Comparison of ENCODE assay signal across 12 cellular contexts in the genomic region with DNA sequence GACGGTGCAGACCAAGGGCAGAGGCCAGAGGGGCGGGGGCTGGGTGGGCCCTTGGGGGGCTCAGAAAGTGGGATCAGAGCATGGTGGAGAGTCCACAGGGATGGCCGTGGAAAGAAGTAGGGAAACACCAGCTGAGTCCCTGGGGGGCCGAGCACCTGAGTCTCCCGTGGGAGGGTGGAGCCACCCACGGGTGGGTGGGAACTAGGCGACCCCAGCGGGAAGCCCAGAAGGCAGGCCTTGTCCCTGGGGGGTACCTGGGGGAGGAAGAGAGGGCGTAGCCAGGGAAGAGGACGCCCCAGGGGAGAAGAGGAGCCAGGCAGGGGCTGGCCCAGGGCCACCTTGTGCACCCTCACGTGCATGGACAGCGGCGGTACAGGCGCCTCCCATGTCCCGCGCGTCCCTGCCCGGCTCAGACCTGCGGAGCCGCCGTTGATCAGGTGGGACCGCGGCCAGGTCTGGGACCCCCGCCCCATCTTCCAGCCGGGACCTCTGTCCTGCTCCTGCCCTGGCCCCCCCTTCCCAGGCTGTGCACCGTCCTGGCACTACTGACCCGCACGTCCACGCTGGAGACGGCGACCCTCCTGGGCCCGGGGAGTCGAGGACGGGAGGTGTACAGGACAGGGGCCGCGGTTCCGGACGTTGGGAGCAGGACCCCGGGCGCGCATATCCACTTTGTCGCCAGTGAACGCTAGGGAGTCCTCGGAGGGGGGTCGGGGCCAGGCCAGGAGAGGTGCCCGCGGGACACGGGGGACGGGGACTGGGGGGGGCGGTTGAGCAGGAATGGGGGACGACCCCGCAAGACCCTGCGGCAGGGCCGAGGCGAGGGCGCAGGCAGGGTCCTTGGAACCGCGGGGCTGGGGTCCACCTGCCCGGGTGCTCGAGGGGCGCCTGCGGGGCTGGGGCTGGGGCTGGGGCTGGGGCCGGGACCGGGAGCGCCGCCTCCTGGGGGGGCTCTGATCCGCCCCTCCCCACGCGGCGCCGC. TPM values are rescaled to one million over a fixed set of nuclear protein-coding genes. Genes with fewer than 3 reads are reported as not detected.
DNase-seq lines count a peak whose midpoint lies in the region; TF ChIP-seq lines count a peak whose summit lies in the region.
"Had no signal": no experiment of that assay in that cellular context is flagged by ENCODE, and none has a peak within 500 bp of the region (broad histone marks: within the 10 kb centered on the region; RNA-seq: fewer than 3 reads in every experiment).

No MANE protein-coding gene starts in this region.

- H3K36me3 Mint-ChIP-seq in T-helper 1 cell treated with Interleukin-12 subunit alpha and Interleukin-12 subunit beta and Interleukin-4 antibody, amounts not matched to agents 30 μg/mL and 1 μg/mL, for 36 hours (ENCODE audit: low read depth) = peaks cover 15% of the 10 kb centered on the region
- peaks cover 40% of the 10 kb centered on the region for H3K36me3 Mint-ChIP-seq in dendritic cell treated with granulocyte-macrophage colony-stimulating factor and Interleukin-4, amounts not matched to agents 40 ng/mL and 50 ng/mL, for 4 days (ENCODE audit: low read depth)
- H3K36me3 Mint-ChIP-seq in endothelial cell (ENCODE audit: low read depth, unreplicated experiment) = peaks cover 15% of the 10 kb centered on the region

- no peak overlapping the region for H3K9ac ChIP-seq in HUES6 (ENCODE audit: low read length)
- H3K9ac ChIP-seq in smooth muscle cell (ENCODE audit: low read depth) = no peak overlapping the region

- H3K4me1 Mint-ChIP-seq in T-helper 1 cell treated with Interleukin-12 subunit alpha and Interleukin-12 subunit beta and Interleukin-4 antibody, amounts not matched to agents 30 μg/mL and 1 μg/mL, for 36 hours (ENCODE audit: low read depth) = peaks cover 27% of the 10 kb centered on the region
- H3K4me1 Mint-ChIP-seq in dendritic cell treated with granulocyte-macrophage colony-stimulating factor and Interleukin-4, amounts not matched to agents 40 ng/mL and 50 ng/mL, for 4 days (ENCODE audit: low read depth) = peaks cover 47% of the 10 kb centered on the region
- peaks cover 29% of the 10 kb centered on the region for H3K4me1 Mint-ChIP-seq in endothelial cell (ENCODE audit: unreplicated experiment)

- H3K27ac ChIP-seq in HUES6 (ENCODE audit: low read depth, low read length) (no peak overlapping the region), smooth muscle cell (ENCODE audit: low read depth) (no peak overlapping the region)
- H3K27ac ChIP-seq: testis had no signal

- H3K27me3 ChIP-seq in HUES6 (ENCODE audit: control insufficient read depth, insufficient read depth, low read length) = peaks cover 18% of the 10 kb centered on the region
- no peaks in the 10 kb centered on the region for H3K27me3 ChIP-seq in smooth muscle cell (ENCODE audit: low read depth)
- H3K27me3 ChIP-seq in HAP-1 (ENCODE audit: low read depth) = no peaks in the 10 kb centered on the region
- H3K27me3 ChIP-seq: testis had no signal

- H3K27ac Mint-ChIP-seq in T-helper 1 cell treated with Interleukin-12 subunit alpha and Interleukin-12 subunit beta and Interleukin-4 antibody, amounts not matched to agents 30 μg/mL and 1 μg/mL, for 36 hours = peak overlapping the region; percentile 15
- H3K27ac Mint-ChIP-seq in dendritic cell treated with granulocyte-macrophage colony-stimulating factor and Interleukin-4, amounts not matched to agents 40 ng/mL and 50 ng/mL, for 4 days = no peak overlapping the region
- H3K27ac Mint-ChIP-seq in endothelial cell (ENCODE audit: unreplicated experiment) = no peak overlapping the region

- intact Hi-C loops in dendritic cell treated with granulocyte-macrophage colony-stimulating factor and Interleukin-4, amounts not matched to agents 40 ng/mL and 50 ng/mL, for 4 days (cut with micrococcal nuclease) = loop anchor here (5.0 kb wide), 1 partner anchor 162 kb away; no protein-coding TSS in a partner anchor

- H3K4me3 Mint-ChIP-seq in T-helper 1 cell treated with Interleukin-12 subunit alpha and Interleukin-12 subunit beta and Interleukin-4 antibody, amounts not matched to agents 30 μg/mL and 1 μg/mL, for 36 hours = no peak overlapping the region
- H3K4me3 Mint-ChIP-seq in dendritic cell treated with granulocyte-macrophage colony-stimulating factor and Interleukin-4, amounts not matched to agents 40 ng/mL and 50 ng/mL, for 4 days = peak overlapping the region; percentile 49
- no peak overlapping the region for H3K4me3 Mint-ChIP-seq in endothelial cell (ENCODE audit: unreplicated experiment)
- H3K4me3 Mint-ChIP-seq: CD8-positive, alpha-beta T cell had no signal

- no peaks in the 10 kb centered on the region for H3K27me3 Mint-ChIP-seq in T-helper 1 cell treated with Interleukin-12 subunit alpha and Interleukin-12 subunit beta and Interleukin-4 antibody, amounts not matched to agents 30 μg/mL and 1 μg/mL, for 36 hours (ENCODE audit: low read depth)
- H3K27me3 Mint-ChIP-seq in dendritic cell treated with granulocyte-macrophage colony-stimulating factor and Interleukin-4, amounts not matched to agents 40 ng/mL and 50 ng/mL, for 4 days = peaks cover 19% of the 10 kb centered on the region
- H3K27me3 Mint-ChIP-seq in endothelial cell (ENCODE audit: unreplicated experiment) = peaks cover 8% of the 10 kb centered on the region

- H3K4me1 ChIP-seq in HUES6 (ENCODE audit: control insufficient read depth, insufficient read depth, low read length) (no peaks in the 10 kb centered on the region; the same call in 1 of the 2 replicates), smooth muscle cell (ENCODE audit: low read depth) (no peaks in the 10 kb centered on the region), HAP-1 (peaks cover 4% of the 10 kb centered on the region)

- in situ Hi-C loops in HAP-1 (cut with MboI; ENCODE audit: low sequenced_read_pairs) = no loop called here

- no peaks in the 10 kb centered on the region for H3K9me3 Mint-ChIP-seq in T-helper 1 cell treated with Interleukin-12 subunit alpha and Interleukin-12 subunit beta and Interleukin-4 antibody, amounts not matched to agents 30 μg/mL and 1 μg/mL, for 36 hours
- no peaks in the 10 kb centered on the region for H3K9me3 Mint-ChIP-seq in dendritic cell treated with granulocyte-macrophage colony-stimulating factor and Interleukin-4, amounts not matched to agents 40 ng/mL and 50 ng/mL, for 4 days
- no peaks in the 10 kb centered on the region for H3K9me3 Mint-ChIP-seq in endothelial cell (ENCODE audit: unreplicated experiment)
- H3K9me3 Mint-ChIP-seq: CD8-positive, alpha-beta T cell had no signal

- no peak overlapping the region for H2AFZ ChIP-seq in smooth muscle cell (ENCODE audit: low read depth)

- 62% methylated on average over 41 of the region's 71 CpGs for WGBS in smooth muscle cell (ENCODE audit: low lambda C conversion rate)

- H3K4me2 ChIP-seq in smooth muscle cell = peak overlapping the region; percentile 75

- DNase-seq in T-helper 1 cell (no peak), smooth muscle cell (lab: John Stamatoyannopoulos, UW; ENCODE audit: unreplicated experiment) (no peak), HAP-1 (ENCODE audit: low spot score in 2 of 2) (no peak), NCI-H446 treated with DMSO at 0.1 percent for 48 hours (lab: John Stamatoyannopoulos, UW) (no peak), endothelial cell (ENCODE audit: low spot score) (no peak)
- DNase-seq: NCI-H2029, NCI-H510A had no signal

- H3K9me3 ChIP-seq in HUES6 (ENCODE audit: control insufficient read depth, insufficient read depth, low read depth, low read length) (no peaks in the 10 kb centered on the region), smooth muscle cell (replicated peaks; ENCODE audit: low read depth) (no peaks in the 10 kb centered on the region), HAP-1 (no peaks in the 10 kb centered on the region)
- H3K9me3 ChIP-seq: testis had no signal

- H3K4me3 ChIP-seq in HUES6 (ENCODE audit: low read depth, low read length) (peak overlapping the region; percentile 31; the same call in 1 of the 2 replicates), smooth muscle cell (no peak overlapping the region), HAP-1 (no peak overlapping the region)
- H3K4me3 ChIP-seq: testis had no signal

- no peaks in the 10 kb centered on the region for H3K79me2 ChIP-seq in smooth muscle cell (ENCODE audit: low read depth)

- H3F3A ChIP-seq in smooth muscle cell (ENCODE audit: low read depth) = no peaks in the 10 kb centered on the region

- H4K20me1 ChIP-seq in smooth muscle cell (ENCODE audit: low read depth) = no peaks in the 10 kb centered on the region

- TF ChIP-seq CTCF in smooth muscle cell (IDR thresholded peaks at IDR 0.05; ENCODE audit: borderline replicate concordance, insufficient read depth, poor library complexity, severe bottlenecking) = no peak
- TF ChIP-seq CTCF in endothelial cell (IDR thresholded peaks at IDR 0.05; ENCODE audit: unreplicated experiment) = no peak

- H3K36me3 ChIP-seq in HUES6 (ENCODE audit: control insufficient read depth, insufficient read depth, low read length) (peaks cover 15% of the 10 kb centered on the region), smooth muscle cell (ENCODE audit: low read depth) (no peaks in the 10 kb centered on the region), HAP-1 (replicated peaks) (0 out of 2 replicates have a peak, but pooled peaks cover 5% of the 10 kb centered on the region)

RNA-seq across cellular contexts. Expression of gene CRELD2, which starts 10.4 kb away (rescaled TPM):
- 47.4 and 52.7 TPM in 2 replicates for total RNA-seq in smooth muscle cell
- 100 and 127 TPM in 2 replicates for polyA plus RNA-seq in smooth muscle cell
- 207 TPM for total RNA-seq in endothelial cell (ENCODE audit: unreplicated experiment)

RNA-seq across cellular contexts. Expression of gene ALG12, which starts 10.6 kb away (rescaled TPM):
- 12.7 and 13.9 TPM in 2 replicates for total RNA-seq in smooth muscle cell
- polyA plus RNA-seq in smooth muscle cell = 42.7 and 45.9 TPM in 2 replicates
- 23.2 TPM for total RNA-seq in endothelial cell (ENCODE audit: unreplicated experiment)

RNA-seq across cellular contexts. Expression of gene PIM3, which starts 31.7 kb away (rescaled TPM):
- 19.1 and 20.1 TPM in 2 replicates for total RNA-seq in smooth muscle cell
- polyA plus RNA-seq in smooth muscle cell = 43.3 and 51.9 TPM in 2 replicates
- 112 TPM for total RNA-seq in endothelial cell (ENCODE audit: unreplicated experiment)
